ENCODE assay signal across 9 cellular contexts in genomic region chr11:64267207-64267945, GRCh38. TPM values are rescaled to one million over a fixed set of nuclear protein-coding genes. Genes with fewer than 3 reads are reported as not detected.
DNase-seq lines count a peak whose midpoint lies in the region; ATAC-seq, FAIRE-seq and TF ChIP-seq lines count a peak whose summit lies in the region.
"Had no signal": no experiment of that assay in that cellular context is flagged by ENCODE, and none has a peak within 500 bp of the region (broad histone marks: within the 10 kb centered on the region; RNA-seq: fewer than 3 reads in every experiment).

No MANE protein-coding gene starts in this region.

- ATAC-seq in esophagus mucosa = peak; percentile 36
- no peak for ATAC-seq in pancreas

- H3K36me3 ChIP-seq in pancreas = no peaks in the 10 kb centered on the region
- peaks cover 33% of the 10 kb centered on the region for H3K36me3 ChIP-seq in A673 (ENCODE audit: insufficient read depth, low read length, poor library complexity, severe bottlenecking)

- TF ChIP-seq CTCF in pancreas (IDR thresholded peaks at IDR 0.05) (no peak), A673 (conservative IDR thresholded peaks at IDR 0.05; ENCODE audit: low read depth, low read length) (no peak)

- FAIRE-seq in pancreas (lab: Jason Lieb, UNC) = no peak
- no peak for FAIRE-seq in GM19239 (lab: Jason Lieb, UNC)

- H3K4me3 ChIP-seq in pancreas = no peak overlapping the region
- H3K4me3 ChIP-seq in A673 (ENCODE audit: low read depth, low read length, poor library complexity, severe bottlenecking) = no peak overlapping the region

- intact Hi-C loops in pancreas (cut with DNase I) = no loop called here
- intact Hi-C loops in A673 (cut with micrococcal nuclease; ENCODE audit: unreplicated experiment) = no loop called here

- H3K4me1 ChIP-seq in pancreas (peaks cover 0 to 12% (median 5%) of the 10 kb centered on the region in 3 donors), A673 (ENCODE audit: insufficient read depth, low read length, poor library complexity, severe bottlenecking) (peaks cover 16% of the 10 kb centered on the region)

- DNase-seq in COLO668 (lab: John Stamatoyannopoulos, UW; ENCODE audit: unreplicated experiment) = peak; percentile 29
- DNase-seq in NCI-H345 treated with DMSO at 0.1 percent for 48 hours (lab: John Stamatoyannopoulos, UW; ENCODE audit: unreplicated experiment) = peak; percentile 69
- DNase-seq in pancreas = peak in 3 of 6 donors; percentile 64 to 82 (median 65)
- no peak for DNase-seq in GM19239 (ENCODE audit: insufficient read length, low spot score)
- no peak for DNase-seq in HCEC 1CT
- DNase-seq in stimulated activated CD4-positive, alpha-beta T cell treated with anti-CD3 and anti-CD28 coated beads, Interleukin-2, amount 100 ng/mL, for 24 hours = no peak
- no peak for DNase-seq in A673 (ENCODE audit: low spot score)
- DNase-seq: activated CD4-positive, alpha-beta T cell treated with anti-CD3 and anti-CD28 coated beads for 48 hours had no signal

- H3K9me3 ChIP-seq in pancreas (no peaks in the 10 kb centered on the region), A673 (ENCODE audit: low read depth, low read length, poor library complexity, severe bottlenecking) (no peaks in the 10 kb centered on the region)

- WGBS in pancreas, 2 donors = 88 to 90% methylated on average over 27 of the region's 27 CpGs

- POLR2A ChIA-PET in A673 (lab: Charles Lee; ENCODE audit: low non-redundant PET) = interaction anchor here (0.7 kb wide), 1 partner anchor 57 kb away, joined by 3 read pairs; no protein-coding TSS in a partner anchor

- no peaks in the 10 kb centered on the region for H3K27me3 ChIP-seq in pancreas
- H3K27me3 ChIP-seq in A673 (replicated peaks; ENCODE audit: insufficient read depth, low read depth, low read length, poor library complexity) = no peaks in the 10 kb centered on the region

- CTCF ChIA-PET in A673 (lab: Charles Lee) = interaction anchor here (0.6 kb wide), 2 partner anchors 16 to 377 kb away, joined by 4 to 8 read pairs; no protein-coding TSS in a partner anchor

- H3K27ac ChIP-seq in pancreas (peak overlapping the region in 3 of 4 donors; percentile 95 to 96 (median 96)), A673 (ENCODE audit: low read depth, low read length, poor library complexity, severe bottlenecking) (no peak overlapping the region)

- BruUV-seq in A673 (replicated peaks; lab: Mats Ljungman, UMichigan) = no TSS peak

RNA-seq across cellular contexts. Expression of gene PLCB3, which starts 16.0 kb away (rescaled TPM):
- 43.9 TPM for total RNA-seq in esophagus mucosa
- 10 to 100 TPM in 1 of 6 donors, 1 to 10 TPM in 5; 5.7 to 13.1 (median 6.9) TPM for total RNA-seq in pancreas
- 10 to 100 TPM in 1 of 2 donors, 1 to 10 TPM in 1; 6.5 to 11.8 TPM for polyA plus RNA-seq in pancreas
- total RNA-seq in A673 (2021) = 45.3 and 51.1 TPM in 2 replicates

RNA-seq across cellular contexts. Expression of gene BAD, which starts 17.1 kb away (rescaled TPM):
- 45.4 TPM for total RNA-seq in esophagus mucosa
- 10 to 100 TPM; 21.5 to 28.2 (median 23.6) TPM for total RNA-seq in pancreas
- polyA plus RNA-seq in pancreas = 10 to 100 TPM; 48.6 to 66.3 TPM
- total RNA-seq in A673 (2021) = 48.4 and 62.2 TPM in 2 replicates

RNA-seq across cellular contexts. Expression of gene GPR137, which starts 18.3 kb away (rescaled TPM):
- total RNA-seq in esophagus mucosa = 18.5 TPM
- total RNA-seq in pancreas = 10 to 100 TPM in 4 of 6 donors, 1 to 10 TPM in 2; 7.1 to 27.9 (median 11.1) TPM
- 10 to 100 TPM; 18.5 to 19.3 TPM for polyA plus RNA-seq in pancreas
- total RNA-seq in A673 (2021) = 47.9 and 56.6 TPM in 2 replicates

RNA-seq across cellular contexts. Expression of gene PPP1R14B, which starts 20.6 kb away (rescaled TPM):
- total RNA-seq in esophagus mucosa = 265 TPM
- total RNA-seq in pancreas = 100 to 1,000 TPM; 106 to 177 (median 119) TPM
- polyA plus RNA-seq in pancreas = 100 to 1,000 TPM in 1 of 2 donors, 10 to 100 TPM in 1; 81.6 to 180 TPM
- total RNA-seq in A673 (2021) = 378 and 402 TPM in 2 replicates

RNA-seq across cellular contexts. Expression of gene KCNK4, which starts 23.7 kb away (rescaled TPM):
- not detected for total RNA-seq in esophagus mucosa
- total RNA-seq in pancreas = not detected
- polyA plus RNA-seq in pancreas = not detected
- total RNA-seq in A673 (2021) = 0.26 TPM in 1 of 2 replicates, not detected in the other

Comparison
In these comparisons a context has a peak if more than half of its experiments do, and no peak if none do; other contexts are left out.
1. DNase-seq: peak in COLO668 (single experiment) and NCI-H345 treated with DMSO at 0.1 percent for 48 hours (single experiment); none in GM19239 (single experiment), HCEC 1CT (single experiment), stimulated activated CD4-positive, alpha-beta T cell treated with anti-CD3 and anti-CD28 coated beads, Interleukin-2, amount 100 ng/mL, for 24 hours (0 of 2) and A673 (single experiment).